ENCODE assay signal across 22 cellular contexts in the genomic region with DNA sequence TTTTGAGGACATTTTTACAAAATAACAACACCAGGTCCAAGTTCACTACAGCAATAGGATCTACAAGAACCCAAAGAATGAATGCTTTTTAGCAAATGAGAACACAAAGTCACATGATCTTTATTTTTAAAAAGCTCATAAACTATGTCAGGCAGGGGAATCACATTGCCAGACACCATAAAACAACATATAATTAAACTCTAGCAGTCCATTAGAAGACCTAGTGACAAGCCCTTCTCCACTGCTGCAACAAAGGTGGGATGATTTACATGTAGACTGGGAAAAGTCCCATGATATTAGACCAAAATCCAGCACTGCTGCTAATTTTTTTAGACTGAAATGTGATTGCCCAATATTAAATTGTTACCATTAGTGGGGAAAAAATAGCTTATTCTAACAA.
"Had no signal": no experiment of that assay in that cellular context is flagged by ENCODE, and none has a peak within 500 bp of the region (broad histone marks: within the 10 kb centered on the region; RNA-seq: fewer than 3 reads in every experiment).

No MANE protein-coding gene starts in this region.

- H3K27me3 Mint-ChIP-seq: activated naive CD4-positive, alpha-beta T cell treated with anti-CD3 and anti-CD28 coated beads, Interleukin-2, amount 10 ng/mL, durations not matched to agents 7 days and 5 days; activated naive CD8-positive, alpha-beta T cell treated with anti-CD3 and anti-CD28 coated beads, Interleukin-2, amount 10 ng/mL, durations not matched to agents 7 days and 5 days; naive B cell; progenitor cell of endocrine pancreas had no signal

- H3K4me3 Mint-ChIP-seq: activated naive CD4-positive, alpha-beta T cell treated with anti-CD3 and anti-CD28 coated beads, Interleukin-2, amount 10 ng/mL, durations not matched to agents 7 days and 5 days; activated naive CD8-positive, alpha-beta T cell treated with anti-CD3 and anti-CD28 coated beads, Interleukin-2, amount 10 ng/mL, durations not matched to agents 7 days and 5 days; brain; naive B cell had no signal

- DNase-seq: activated CD4-positive, alpha-beta T cell treated with anti-CD3 and anti-CD28 coated beads for 48 hours; activated CD4-positive, alpha-beta T cell treated with anti-CD3 and anti-CD28 coated beads, Interleukin-2, amount 50 U/mL, for 48 hours; activated CD8-positive, alpha-beta memory T cell treated with anti-CD3 and anti-CD28 coated beads, Interleukin-2, amount 50 U/mL, for 4 hours; activated gamma-delta T cell; activated naive CD4-positive, alpha-beta T cell treated with anti-CD3 and anti-CD28 coated beads, Interleukin-2, amount 10 ng/mL, durations not matched to agents 7 days and 5 days; activated naive CD8-positive, alpha-beta T cell treated with anti-CD3 and anti-CD28 coated beads, Interleukin-2, amount 10 ng/mL, durations not matched to agents 7 days and 5 days; activated T-cell treated with anti-CD3 and anti-CD28 coated beads, Interleukin-2, amount 50 U/mL, for 1 hour; cerebellar nuclear complex; colonic mucosa; effector CD8-positive, alpha-beta T cell; gastrocnemius medialis; glutamatergic neuron; left ventricle myocardium superior; naive B cell; ovary; right lobe of liver; stimulated activated CD4-positive, alpha-beta T cell treated with anti-CD3 and anti-CD28 coated beads, Interleukin-4, amount 100 ng/mL, for 1 hour; stimulated activated naive CD8-positive, alpha-beta T cell treated with anti-CD3 and anti-CD28 coated beads, Interleukin-15, Interleukin-2, amounts not matched to agents 100 U/mL and 50 U/mL, for 24 hours; testis; transverse colon had no signal

- H3K27ac Mint-ChIP-seq: activated naive CD4-positive, alpha-beta T cell treated with anti-CD3 and anti-CD28 coated beads, Interleukin-2, amount 10 ng/mL, durations not matched to agents 7 days and 5 days; activated naive CD8-positive, alpha-beta T cell treated with anti-CD3 and anti-CD28 coated beads, Interleukin-2, amount 10 ng/mL, durations not matched to agents 7 days and 5 days; brain; progenitor cell of endocrine pancreas had no signal

- H3K9me3 Mint-ChIP-seq: activated naive CD4-positive, alpha-beta T cell treated with anti-CD3 and anti-CD28 coated beads, Interleukin-2, amount 10 ng/mL, durations not matched to agents 7 days and 5 days; activated naive CD8-positive, alpha-beta T cell treated with anti-CD3 and anti-CD28 coated beads, Interleukin-2, amount 10 ng/mL, durations not matched to agents 7 days and 5 days; naive B cell had no signal

- H3K36me3 Mint-ChIP-seq: activated naive CD4-positive, alpha-beta T cell treated with anti-CD3 and anti-CD28 coated beads, Interleukin-2, amount 10 ng/mL, durations not matched to agents 7 days and 5 days; activated naive CD8-positive, alpha-beta T cell treated with anti-CD3 and anti-CD28 coated beads, Interleukin-2, amount 10 ng/mL, durations not matched to agents 7 days and 5 days; brain; naive B cell had no signal

- H3K4me1 Mint-ChIP-seq: activated naive CD4-positive, alpha-beta T cell treated with anti-CD3 and anti-CD28 coated beads, Interleukin-2, amount 10 ng/mL, durations not matched to agents 7 days and 5 days; activated naive CD8-positive, alpha-beta T cell treated with anti-CD3 and anti-CD28 coated beads, Interleukin-2, amount 10 ng/mL, durations not matched to agents 7 days and 5 days had no signal
